1 cellular context compared by ENCODE assay signal in the genomic region with DNA sequence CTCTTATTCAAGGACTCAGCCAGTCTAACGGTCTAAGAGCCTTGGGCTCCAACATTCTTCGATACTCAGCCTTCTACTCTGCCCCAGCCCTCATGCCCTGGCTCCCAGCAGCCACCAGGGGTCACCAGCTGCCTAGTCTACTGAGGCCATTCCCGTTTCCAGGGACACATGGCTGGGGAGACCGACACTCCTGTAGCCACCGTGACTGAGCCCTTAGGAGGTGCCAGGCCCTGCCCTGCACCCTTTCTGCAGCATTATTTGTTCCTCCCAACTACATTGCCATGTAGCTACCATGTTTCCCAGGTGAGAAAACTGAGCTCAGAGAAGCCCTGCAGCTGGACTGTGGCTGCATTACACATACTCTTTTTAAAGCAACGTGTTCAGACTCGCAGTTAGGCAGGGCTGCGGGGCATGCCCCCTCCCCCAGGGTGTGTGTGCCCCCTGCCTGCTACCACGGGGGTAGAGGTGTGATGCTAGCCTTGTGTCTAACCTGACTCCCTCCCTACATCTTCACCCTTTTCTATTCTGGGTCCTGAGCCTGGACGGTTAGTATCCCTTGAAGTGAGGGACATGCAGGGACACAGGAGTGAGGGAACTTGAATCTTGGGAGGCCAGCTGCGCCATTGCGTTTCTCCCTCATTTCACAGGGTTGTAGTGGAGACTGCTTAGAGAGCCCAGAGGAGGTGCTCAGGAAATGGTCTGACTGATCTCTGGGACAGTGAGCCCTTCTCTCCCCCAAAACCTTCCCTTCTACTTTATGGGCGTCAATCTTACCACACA.
A peak's percentile ranks its signal among the peaks of the same experiment; 100 is the strongest.
TF ChIP-seq lines count a peak whose summit lies in the region.

No MANE protein-coding gene starts in this region.

TF ChIP-seq in K562, 482 proteins besides CTCF, POLR2A, EP300 and RAD21 (continued from another document and continues in another):
- TF ChIP-seq E2F8 (IDR thresholded peaks at IDR 0.05; ENCODE audit: low read depth, partially characterized antibody) (peak; percentile 31), JUND (IDR thresholded peaks at IDR 0.05; ENCODE audit: borderline replicate concordance, low read depth, low read length) (peak; percentile 30; the same call in 1 of the 2 replicates), JUND (tag; IDR thresholded peaks at IDR 0.05; ENCODE audit: borderline replicate concordance, low read depth, low read length) (no peak), ZFP1 (CRISPR knock-in tag; IDR thresholded peaks at IDR 0.05) (0 out of 2 replicates have a peak, but pooled peaks have one; percentile 31), FOXP4 (CRISPR knock-in tag; IDR thresholded peaks at IDR 0.05; ENCODE audit: borderline replicate concordance) (no peak), RB1 (IDR thresholded peaks at IDR 0.05; ENCODE audit: low read depth) (peak; percentile 71), ZNF263 (CRISPR knock-in tag; IDR thresholded peaks at IDR 0.05; ENCODE audit: borderline replicate concordance) (0 out of 2 replicates have a peak, but pooled peaks have one; percentile 11), YY1 (IDR thresholded peaks at IDR 0.05; ENCODE audit: borderline replicate concordance in 1 of 3, control insufficient read depth in 1 of 3, extremely low read depth in 1 of 3, insufficient read depth in 3 of 3, insufficient read length in 1 of 3, insufficient replicate concordance in 2 of 3, low read depth in 1 of 3, low read length in 2 of 3) (peak in 2 of 3 experiments; percentile 48 to 53), LARP7 (IDR thresholded peaks at IDR 0.05) (no peak), ZNF197 (CRISPR knock-in tag; IDR thresholded peaks at IDR 0.05; ENCODE audit: low read depth) (no peak), ZNF79 (CRISPR knock-in tag; IDR thresholded peaks at IDR 0.05; ENCODE audit: low read depth) (no peak), POLR2AphosphoS2 (IDR thresholded peaks at IDR 0.05; ENCODE audit: low read length) (peak; percentile 49; the same call in 1 of the 2 replicates), ELF4 (CRISPR knock-in tag; IDR thresholded peaks at IDR 0.05) (0 out of 2 replicates have a peak, but pooled peaks have one; percentile 42), NR0B1 (IDR thresholded peaks at IDR 0.05; ENCODE audit: partially characterized antibody) (no peak), HNRNPK (IDR thresholded peaks at IDR 0.05; ENCODE audit: low read depth, low read length, poor library complexity, severe bottlenecking) (no peak), L3MBTL2 (IDR thresholded peaks at IDR 0.05) (peak; percentile 49), ZNF24 (IDR thresholded peaks at IDR 0.05) (peak; percentile 26; the same call in 1 of the 2 replicates), RBBP5 (IDR thresholded peaks at IDR 0.05; ENCODE audit: borderline replicate concordance, insufficient read depth, low read length, poor library complexity, severe bottlenecking) (no peak), MYNN (IDR thresholded peaks at IDR 0.05) (peak; percentile 48; the same call in 1 of the 2 replicates), MYNN (CRISPR knock-in tag; IDR thresholded peaks at IDR 0.05) (no peak), NR2F6 (CRISPR knock-in tag; IDR thresholded peaks at IDR 0.05) (no peak), XRCC5 (IDR thresholded peaks at IDR 0.05; ENCODE audit: low read depth, low read length) (peak; percentile 81), GABPB2 (CRISPR knock-in tag; conservative IDR thresholded peaks at IDR 0.05) (no peak), CAMTA2 (CRISPR knock-in tag; conservative IDR thresholded peaks at IDR 0.05) (no peak), ARID2 (IDR thresholded peaks at IDR 0.05) (peak; percentile 89), MYC (IDR thresholded peaks at IDR 0.05; ENCODE audit: low read depth, low read length) (peak; percentile 76), MYC (CRISPR knock-in tag; IDR thresholded peaks at IDR 0.05; ENCODE audit: borderline replicate concordance, low read depth) (no peak), SRSF3 (IDR thresholded peaks at IDR 0.05; ENCODE audit: insufficient read depth, low read length) (no peak)
- TF ChIP-seq, protein P1, sequence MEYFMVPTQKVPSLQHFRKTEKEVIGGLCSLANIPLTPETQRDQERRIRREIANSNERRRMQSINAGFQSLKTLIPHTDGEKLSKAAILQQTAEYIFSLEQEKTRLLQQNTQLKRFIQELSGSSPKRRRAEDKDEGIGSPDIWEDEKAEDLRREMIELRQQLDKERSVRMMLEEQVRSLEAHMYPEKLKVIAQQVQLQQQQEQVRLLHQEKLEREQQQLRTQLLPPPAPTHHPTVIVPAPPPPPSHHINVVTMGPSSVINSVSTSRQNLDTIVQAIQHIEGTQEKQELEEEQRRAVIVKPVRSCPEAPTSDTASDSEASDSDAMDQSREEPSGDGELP (CRISPR knock-in tag; IDR thresholded peaks at IDR 0.05; ENCODE audit: borderline replicate concordance), result peak; percentile 66; the same call in 1 of the 2 replicates
- TF ChIP-seq, protein P2, sequence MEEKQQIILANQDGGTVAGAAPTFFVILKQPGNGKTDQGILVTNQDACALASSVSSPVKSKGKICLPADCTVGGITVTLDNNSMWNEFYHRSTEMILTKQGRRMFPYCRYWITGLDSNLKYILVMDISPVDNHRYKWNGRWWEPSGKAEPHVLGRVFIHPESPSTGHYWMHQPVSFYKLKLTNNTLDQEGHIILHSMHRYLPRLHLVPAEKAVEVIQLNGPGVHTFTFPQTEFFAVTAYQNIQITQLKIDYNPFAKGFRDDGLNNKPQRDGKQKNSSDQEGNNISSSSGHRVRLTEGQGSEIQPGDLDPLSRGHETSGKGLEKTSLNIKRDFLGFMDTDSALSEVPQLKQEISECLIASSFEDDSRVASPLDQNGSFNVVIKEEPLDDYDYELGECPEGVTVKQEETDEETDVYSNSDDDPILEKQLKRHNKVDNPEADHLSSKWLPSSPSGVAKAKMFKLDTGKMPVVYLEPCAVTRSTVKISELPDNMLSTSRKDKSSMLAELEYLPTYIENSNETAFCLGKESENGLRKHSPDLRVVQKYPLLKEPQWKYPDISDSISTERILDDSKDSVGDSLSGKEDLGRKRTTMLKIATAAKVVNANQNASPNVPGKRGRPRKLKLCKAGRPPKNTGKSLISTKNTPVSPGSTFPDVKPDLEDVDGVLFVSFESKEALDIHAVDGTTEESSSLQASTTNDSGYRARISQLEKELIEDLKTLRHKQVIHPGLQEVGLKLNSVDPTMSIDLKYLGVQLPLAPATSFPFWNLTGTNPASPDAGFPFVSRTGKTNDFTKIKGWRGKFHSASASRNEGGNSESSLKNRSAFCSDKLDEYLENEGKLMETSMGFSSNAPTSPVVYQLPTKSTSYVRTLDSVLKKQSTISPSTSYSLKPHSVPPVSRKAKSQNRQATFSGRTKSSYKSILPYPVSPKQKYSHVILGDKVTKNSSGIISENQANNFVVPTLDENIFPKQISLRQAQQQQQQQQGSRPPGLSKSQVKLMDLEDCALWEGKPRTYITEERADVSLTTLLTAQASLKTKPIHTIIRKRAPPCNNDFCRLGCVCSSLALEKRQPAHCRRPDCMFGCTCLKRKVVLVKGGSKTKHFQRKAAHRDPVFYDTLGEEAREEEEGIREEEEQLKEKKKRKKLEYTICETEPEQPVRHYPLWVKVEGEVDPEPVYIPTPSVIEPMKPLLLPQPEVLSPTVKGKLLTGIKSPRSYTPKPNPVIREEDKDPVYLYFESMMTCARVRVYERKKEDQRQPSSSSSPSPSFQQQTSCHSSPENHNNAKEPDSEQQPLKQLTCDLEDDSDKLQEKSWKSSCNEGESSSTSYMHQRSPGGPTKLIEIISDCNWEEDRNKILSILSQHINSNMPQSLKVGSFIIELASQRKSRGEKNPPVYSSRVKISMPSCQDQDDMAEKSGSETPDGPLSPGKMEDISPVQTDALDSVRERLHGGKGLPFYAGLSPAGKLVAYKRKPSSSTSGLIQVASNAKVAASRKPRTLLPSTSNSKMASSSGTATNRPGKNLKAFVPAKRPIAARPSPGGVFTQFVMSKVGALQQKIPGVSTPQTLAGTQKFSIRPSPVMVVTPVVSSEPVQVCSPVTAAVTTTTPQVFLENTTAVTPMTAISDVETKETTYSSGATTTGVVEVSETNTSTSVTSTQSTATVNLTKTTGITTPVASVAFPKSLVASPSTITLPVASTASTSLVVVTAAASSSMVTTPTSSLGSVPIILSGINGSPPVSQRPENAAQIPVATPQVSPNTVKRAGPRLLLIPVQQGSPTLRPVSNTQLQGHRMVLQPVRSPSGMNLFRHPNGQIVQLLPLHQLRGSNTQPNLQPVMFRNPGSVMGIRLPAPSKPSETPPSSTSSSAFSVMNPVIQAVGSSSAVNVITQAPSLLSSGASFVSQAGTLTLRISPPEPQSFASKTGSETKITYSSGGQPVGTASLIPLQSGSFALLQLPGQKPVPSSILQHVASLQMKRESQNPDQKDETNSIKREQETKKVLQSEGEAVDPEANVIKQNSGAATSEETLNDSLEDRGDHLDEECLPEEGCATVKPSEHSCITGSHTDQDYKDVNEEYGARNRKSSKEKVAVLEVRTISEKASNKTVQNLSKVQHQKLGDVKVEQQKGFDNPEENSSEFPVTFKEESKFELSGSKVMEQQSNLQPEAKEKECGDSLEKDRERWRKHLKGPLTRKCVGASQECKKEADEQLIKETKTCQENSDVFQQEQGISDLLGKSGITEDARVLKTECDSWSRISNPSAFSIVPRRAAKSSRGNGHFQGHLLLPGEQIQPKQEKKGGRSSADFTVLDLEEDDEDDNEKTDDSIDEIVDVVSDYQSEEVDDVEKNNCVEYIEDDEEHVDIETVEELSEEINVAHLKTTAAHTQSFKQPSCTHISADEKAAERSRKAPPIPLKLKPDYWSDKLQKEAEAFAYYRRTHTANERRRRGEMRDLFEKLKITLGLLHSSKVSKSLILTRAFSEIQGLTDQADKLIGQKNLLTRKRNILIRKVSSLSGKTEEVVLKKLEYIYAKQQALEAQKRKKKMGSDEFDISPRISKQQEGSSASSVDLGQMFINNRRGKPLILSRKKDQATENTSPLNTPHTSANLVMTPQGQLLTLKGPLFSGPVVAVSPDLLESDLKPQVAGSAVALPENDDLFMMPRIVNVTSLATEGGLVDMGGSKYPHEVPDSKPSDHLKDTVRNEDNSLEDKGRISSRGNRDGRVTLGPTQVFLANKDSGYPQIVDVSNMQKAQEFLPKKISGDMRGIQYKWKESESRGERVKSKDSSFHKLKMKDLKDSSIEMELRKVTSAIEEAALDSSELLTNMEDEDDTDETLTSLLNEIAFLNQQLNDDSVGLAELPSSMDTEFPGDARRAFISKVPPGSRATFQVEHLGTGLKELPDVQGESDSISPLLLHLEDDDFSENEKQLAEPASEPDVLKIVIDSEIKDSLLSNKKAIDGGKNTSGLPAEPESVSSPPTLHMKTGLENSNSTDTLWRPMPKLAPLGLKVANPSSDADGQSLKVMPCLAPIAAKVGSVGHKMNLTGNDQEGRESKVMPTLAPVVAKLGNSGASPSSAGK (IDR thresholded peaks at IDR 0.05), result peak; percentile 19; the same call in 1 of the 2 replicates
- TF ChIP-seq, protein P3, sequence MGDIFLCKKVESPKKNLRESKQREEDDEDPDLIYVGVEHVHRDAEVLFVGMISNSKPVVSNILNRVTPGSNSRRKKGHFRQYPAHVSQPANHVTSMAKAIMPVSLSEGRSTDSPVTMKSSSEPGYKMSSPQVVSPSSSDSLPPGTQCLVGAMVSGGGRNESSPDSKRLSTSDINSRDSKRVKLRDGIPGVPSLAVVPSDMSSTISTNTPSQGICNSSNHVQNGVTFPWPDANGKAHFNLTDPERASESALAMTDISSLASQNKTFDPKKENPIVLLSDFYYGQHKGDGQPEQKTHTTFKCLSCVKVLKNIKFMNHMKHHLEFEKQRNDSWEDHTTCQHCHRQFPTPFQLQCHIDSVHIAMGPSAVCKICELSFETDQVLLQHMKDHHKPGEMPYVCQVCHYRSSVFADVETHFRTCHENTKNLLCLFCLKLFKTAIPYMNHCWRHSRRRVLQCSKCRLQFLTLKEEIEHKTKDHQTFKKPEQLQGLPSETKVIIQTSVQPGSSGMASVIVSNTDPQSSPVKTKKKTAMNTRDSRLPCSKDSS (IDR thresholded peaks at IDR 0.05; ENCODE audit: low read depth, partially characterized antibody), result no peak
